Comparison of ENCODE assay signal across 27 cellular contexts in the genomic region with DNA sequence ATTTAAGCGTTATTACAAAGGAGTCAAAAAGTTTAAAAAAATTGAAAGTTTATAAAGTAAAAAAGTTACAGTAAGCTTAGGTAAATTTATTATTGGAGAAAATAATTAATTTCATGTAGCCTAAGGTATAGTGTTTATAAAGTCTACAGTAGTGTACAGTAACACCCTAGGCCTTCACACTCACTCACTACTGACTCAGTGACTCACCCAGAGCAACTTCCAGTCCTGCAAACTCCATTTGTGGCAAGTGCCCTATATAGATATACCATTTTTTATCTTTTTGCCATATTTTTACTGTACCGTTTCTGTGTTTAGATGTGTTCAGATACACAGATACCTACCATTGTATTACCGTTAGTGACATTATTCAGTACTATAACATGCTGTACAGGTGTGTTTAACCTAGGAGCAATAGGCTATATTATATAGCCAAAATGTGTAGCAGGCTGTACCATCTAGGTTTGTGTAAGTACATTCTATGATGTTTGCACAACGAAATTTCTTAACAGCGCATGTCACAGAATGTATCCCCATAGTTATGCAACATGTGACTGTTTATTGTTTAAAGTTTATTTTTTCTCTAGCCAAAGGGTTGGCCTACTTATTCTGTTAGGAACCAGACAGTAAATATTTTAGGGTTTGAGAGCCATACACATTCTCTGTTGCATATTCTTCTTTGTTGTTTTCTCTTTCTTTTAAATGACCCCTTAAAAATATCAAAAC.
DNase-seq lines count a peak whose midpoint lies in the region; FAIRE-seq and TF ChIP-seq lines count a peak whose summit lies in the region.
"Had no signal": no experiment of that assay in that cellular context is flagged by ENCODE, and none has a peak within 500 bp of the region (broad histone marks: within the 10 kb centered on the region; RNA-seq: fewer than 3 reads in every experiment).

No MANE protein-coding gene starts in this region.

- no peak overlapping the region for H2AFZ ChIP-seq in ACC112 (ENCODE audit: low read length, unreplicated experiment)
- H2AFZ ChIP-seq: hepatocyte had no signal

- DNase-seq in HTR-8/SVneo (ENCODE audit: insufficient read length, low spot score): no peak
- peak; percentile 66 for DNase-seq in choroid plexus epithelial cell (ENCODE audit: low read depth)
- no peak for DNase-seq in globus pallidus (ENCODE audit: low spot score)
- no peak for DNase-seq in tibial nerve (ENCODE audit: low spot score in 2 of 2)
- DNase-seq in GM12891 (ENCODE audit: insufficient read length, low spot score): no peak
- DNase-seq in stimulated activated CD4-positive, alpha-beta T cell treated with anti-CD3 and anti-CD28 coated beads, Interleukin-15, amount 100 ng/mL, for 24 hours: no peak
- DNase-seq: activated CD4-positive, alpha-beta T cell treated with anti-CD3 and anti-CD28 coated beads for 36 hours; activated gamma-delta T cell; activated T-cell treated with anti-CD3 and anti-CD28 coated beads, Interleukin-2, amount 50 U/mL, for 1 hour; CD8-positive, alpha-beta T cell; dorsolateral prefrontal cortex; EL; foreskin fibroblast; H9; immature natural killer cell; MM.1S; naive thymus-derived CD8-positive, alpha-beta T cell; NCI-H1436; ovary; SHP77; stimulated activated CD4-positive, alpha-beta T cell treated with anti-CD3 and anti-CD28 coated beads, Interleukin-2, amount 100 ng/mL, for 24 hours; trophoblast cell had no signal

- H3K27ac ChIP-seq in ACC112 (ENCODE audit: low read depth, low read length) (peak overlapping the region; percentile 84), tibial nerve (no peak overlapping the region)
- H3K27ac ChIP-seq: hepatocyte, ovary had no signal

- peaks cover 33% of the 10 kb centered on the region for H3K36me3 ChIP-seq in ACC112 (ENCODE audit: insufficient read depth, low read length)
- H3K36me3 ChIP-seq in tibial nerve: peaks cover 0 to 83% (median 10%) of the 10 kb centered on the region in 3 donors
- H3K36me3 ChIP-seq: ovary had no signal

- FAIRE-seq in HTR-8/SVneo (lab: Jason Lieb, UNC): peak; percentile 91
- FAIRE-seq in islet of Langerhans (lab: Jason Lieb, UNC): peak; percentile 80
- no peak for FAIRE-seq in GM12891 (lab: Jason Lieb, UNC)
- FAIRE-seq: K562 had no signal

- TF ChIP-seq POLR2A in tibial nerve (IDR thresholded peaks at IDR 0.05) (no peak), GM12891 (IDR thresholded peaks at IDR 0.05; ENCODE audit: low read depth, low read length) (no peak)

- H3K9me3 ChIP-seq in tibial nerve: peaks cover 0 to 12% (median 1%) of the 10 kb centered on the region in 4 donors
- H3K9me3 ChIP-seq: ovary had no signal

- H3K27me3 ChIP-seq in ACC112 (ENCODE audit: insufficient read depth, low read length) (no peaks in the 10 kb centered on the region), tibial nerve (no peaks in the 10 kb centered on the region)
- H3K27me3 ChIP-seq: dorsolateral prefrontal cortex, hepatocyte, ovary had no signal

- H3K4me3 ChIP-seq in ACC112 (ENCODE audit: low read depth, low read length): peak overlapping the region; percentile 44; the same call in 1 of the 2 replicates
- H3K4me3 ChIP-seq in choroid plexus epithelial cell (ENCODE audit: low read depth, low read length): no peak overlapping the region
- no peak overlapping the region for H3K4me3 ChIP-seq in tibial nerve
- H3K4me3 ChIP-seq: dorsolateral prefrontal cortex, hepatocyte, K562, ovary, smooth muscle cell had no signal

- H3K4me1 ChIP-seq in ACC112 (ENCODE audit: control insufficient read depth, insufficient read depth, low read length, unreplicated experiment): peaks cover 37% of the 10 kb centered on the region
- no peaks in the 10 kb centered on the region for H3K4me1 ChIP-seq in tibial nerve

- WGBS in tibial nerve, 2 donors: 94 to 95% methylated on average over 5 of the region's 5 CpGs

- TF ChIP-seq CTCF in choroid plexus epithelial cell (conservative IDR thresholded peaks at IDR 0.05; ENCODE audit: low read depth, low read length) (no peak), tibial nerve (IDR thresholded peaks at IDR 0.05) (no peak)

- H3K79me2 ChIP-seq in ACC112 (ENCODE audit: control insufficient read depth, insufficient read depth, low read length, unreplicated experiment): no peaks in the 10 kb centered on the region

- TF ChIP-seq EP300 in tibial nerve (IDR thresholded peaks at IDR 0.05): no peak

TF ChIP-seq in GM12891, 5 proteins besides CTCF, POLR2A, EP300 and RAD21:
- no peak for TF ChIP-seq PAX5 (IDR thresholded peaks at IDR 0.05; ENCODE audit: insufficient read depth, low read length, severe bottlenecking)
- no peak for TF ChIP-seq TAF1 (IDR thresholded peaks at IDR 0.05; ENCODE audit: low read depth, low read length)
- TF ChIP-seq POLR2AphosphoS5 (IDR thresholded peaks at IDR 0.05; ENCODE audit: low read depth, low read length): no peak
- TF ChIP-seq POU2F2 (IDR thresholded peaks at IDR 0.05; ENCODE audit: low read depth, low read length): no peak
- TF ChIP-seq SPI1 (IDR thresholded peaks at IDR 0.05; ENCODE audit: low read depth, low read length): no peak
